ENCODE assay signal across 8 cellular contexts in genomic region chr15:77420610-77421369, GRCh38. TPM values are rescaled to one million over a fixed set of nuclear protein-coding genes. Genes with fewer than 3 reads are reported as not detected.
DNase-seq lines count a peak whose midpoint lies in the region; ATAC-seq, FAIRE-seq and TF ChIP-seq lines count a peak whose summit lies in the region.

Gene HMG20A, plus strand, starts transcription at chr15:77420888. Its CDS starts 37,520 bp downstream, at chr15:77458408.

- peak; percentile 53 for FAIRE-seq in HepG2 (lab: Jason Lieb, UNC)

- H3K4me3 ChIP-seq in HepG2 (replicated peaks in 1 of 3; ENCODE audit: insufficient read depth in 1 of 3, low read depth in 2 of 3, low read length in 3 of 3): peak within 1 kb of the TSS; percentile 87 to 95 (median 95)

- H3K79me2 ChIP-seq in HepG2 (ENCODE audit: insufficient read depth, low read length): peaks cover 79% of the 10 kb centered on the region

- H3K9me3 ChIP-seq in HepG2 (ENCODE audit: low read length): no peaks in the 10 kb centered on the region

- BruUV-seq in HepG2 (replicated peaks; lab: Mats Ljungman, UMichigan): TSS peak; percentile 57

- POLR2A ChIA-PET in activated CD4-positive, alpha-beta T cell treated with anti-CD3 and anti-CD28 coated beads, Interleukin-2, amount 10 ng/mL, durations not matched to agents 7 days and 5 days (lab: Charles Lee): interaction anchor here (0.6 to 1.1 kb wide), 3 partner anchors 37 to 85 kb away, joined by 3 to 4 read pairs (median 4); no protein-coding TSS in a partner anchor
- POLR2A ChIA-PET in HepG2 (lab: Yijun Ruan, JAX): interaction anchor here (1.0 kb wide), 1 partner anchor 23 kb away, joined by 3 read pairs; no protein-coding TSS in a partner anchor

- H3K4me2 ChIP-seq in HepG2 (ENCODE audit: low read depth, low read length): peak within 1 kb of the TSS; percentile 84

- peak; percentile 74 for DNase-seq in AG20443 (ENCODE audit: low spot score)
- peak; percentile 96 for DNase-seq in NCI-H526 treated with DMSO at 0.1 percent for 48 hours (lab: John Stamatoyannopoulos, UW)
- peak; percentile 69 for DNase-seq in activated CD4-positive, alpha-beta T cell treated with anti-CD3 and anti-CD28 coated beads, Interleukin-2, amount 10 ng/mL, durations not matched to agents 7 days and 5 days
- peak; percentile 84 for DNase-seq in dermis blood vessel endothelial cell
- peak; percentile 80 for DNase-seq in HepG2 (ENCODE audit: low spot score)
- peak; percentile 58 for DNase-seq in stimulated activated CD4-positive, alpha-beta T cell treated with anti-CD3 and anti-CD28 coated beads, Interleukin-4, amount 100 ng/mL, for 1 hour

- peak within 1 kb of the TSS; percentile 97 for H3K27ac Mint-ChIP-seq in activated CD4-positive, alpha-beta T cell treated with anti-CD3 and anti-CD28 coated beads, Interleukin-2, amount 10 ng/mL, durations not matched to agents 7 days and 5 days

- ATAC-seq in GM19043 (IDR thresholded peaks at IDR 0.05; ENCODE audit: low read depth, unreplicated experiment) (peak; percentile 32), HG03432 (IDR thresholded peaks at IDR 0.05; ENCODE audit: unreplicated experiment) (peak; percentile 47), HepG2 (peak; percentile 54)

- TF ChIP-seq EP300 in HepG2 (IDR thresholded peaks at IDR 0.05; ENCODE audit: low read depth in 2 of 2, low read length in 2 of 2) (no peak), HepG2 (CRISPR knock-in tag; IDR thresholded peaks at IDR 0.05; ENCODE audit: borderline replicate concordance) (no peak)

- WGBS in HepG2 (ENCODE audit: low lambda C conversion rate): under 1% methylated on average over 22 of the region's 25 CpGs

- H3K9me3 Mint-ChIP-seq in activated CD4-positive, alpha-beta T cell treated with anti-CD3 and anti-CD28 coated beads, Interleukin-2, amount 10 ng/mL, durations not matched to agents 7 days and 5 days: no peaks in the 10 kb centered on the region

- H3K36me3 ChIP-seq in HepG2 (replicated peaks in 1 of 2; ENCODE audit: control insufficient read depth in 1 of 2, insufficient read depth in 2 of 2, low read length in 2 of 2): no peaks in the 10 kb centered on the region

- H3K9ac ChIP-seq in HepG2 (ENCODE audit: insufficient read depth, low read depth, low read length): peak within 1 kb of the TSS; percentile 89

- H3K27me3 Mint-ChIP-seq in activated CD4-positive, alpha-beta T cell treated with anti-CD3 and anti-CD28 coated beads, Interleukin-2, amount 10 ng/mL, durations not matched to agents 7 days and 5 days: no peaks in the 10 kb centered on the region

- in situ Hi-C loops in HepG2 (cut with HindIII; ENCODE audit: extremely low pct_ligation_motif_present, low pct_unique_long_range_greater_than_20kb): no loop called here

- CTCF ChIA-PET in activated CD4-positive, alpha-beta T cell treated with anti-CD3 and anti-CD28 coated beads, Interleukin-2, amount 10 ng/mL, durations not matched to agents 7 days and 5 days (lab: Charles Lee): interaction anchor here (1.2 to 1.7 kb wide), 3 partner anchors 9 to 21 kb away, joined by 3 to 5 read pairs (median 4); no protein-coding TSS in a partner anchor
- CTCF ChIA-PET in HepG2 (lab: Yijun Ruan, JAX; ENCODE audit: low intra/inter-chr PET ratio, low total read pairs): no interaction called here

- peak; percentile 23; the same call in 1 of the 2 replicates for TF ChIP-seq CTCF in HepG2 (CRISPR knock-in tag; IDR thresholded peaks at IDR 0.05)

- intact Hi-C loops in HepG2 (cut with micrococcal nuclease; ENCODE audit: unreplicated experiment): no loop called here

- peaks cover 6% of the 10 kb centered on the region for H3K36me3 Mint-ChIP-seq in activated CD4-positive, alpha-beta T cell treated with anti-CD3 and anti-CD28 coated beads, Interleukin-2, amount 10 ng/mL, durations not matched to agents 7 days and 5 days (ENCODE audit: low read depth)

- H3K4me1 ChIP-seq in HepG2 (ENCODE audit: insufficient read depth, low read length): peaks cover 64% of the 10 kb centered on the region

- peaks cover 6% of the 10 kb centered on the region; the same call in 1 of the 2 replicates for H4K20me1 ChIP-seq in HepG2 (ENCODE audit: insufficient read depth, low read length)

- peak; percentile 80 for TF ChIP-seq POLR2A in HepG2 (IDR thresholded peaks at IDR 0.05; ENCODE audit: insufficient read depth in 1 of 2, low read depth in 2 of 2, low read length in 2 of 2)

- no peaks in the 10 kb centered on the region; a peak in 2 of 5 replicates for H3K27me3 ChIP-seq in HepG2 (ENCODE audit: control insufficient read depth in 1 of 2, insufficient read depth in 2 of 2, low read length in 2 of 2)

- H3K4me1 Mint-ChIP-seq in activated CD4-positive, alpha-beta T cell treated with anti-CD3 and anti-CD28 coated beads, Interleukin-2, amount 10 ng/mL, durations not matched to agents 7 days and 5 days: peaks cover 50% of the 10 kb centered on the region

- peak within 1 kb of the TSS; percentile 90 for H3K27ac ChIP-seq in HepG2 (ENCODE audit: extremely low read length, insufficient read depth, low read length)

- H3K4me3 Mint-ChIP-seq in activated CD4-positive, alpha-beta T cell treated with anti-CD3 and anti-CD28 coated beads, Interleukin-2, amount 10 ng/mL, durations not matched to agents 7 days and 5 days: peak within 1 kb of the TSS; percentile 98

- peak within 1 kb of the TSS; percentile 94 for H2AFZ ChIP-seq in HepG2 (ENCODE audit: low read length)

- TF ChIP-seq RAD21 in HepG2 (CRISPR knock-in tag; IDR thresholded peaks at IDR 0.05): no peak

TF ChIP-seq in HepG2, 621 proteins besides CTCF, POLR2A, EP300 and RAD21 (continues in another document):
- TF ChIP-seq RAD51 (IDR thresholded peaks at IDR 0.05; ENCODE audit: borderline replicate concordance) (no peak), ZIK1 (CRISPR knock-in tag; IDR thresholded peaks at IDR 0.05; ENCODE audit: borderline replicate concordance, low read depth) (no peak), MXI1 (IDR thresholded peaks at IDR 0.05; ENCODE audit: borderline replicate concordance, low read depth, low read length) (peak; percentile 41; the same call in 1 of the 3 replicates), HMGXB4 (CRISPR knock-in tag; IDR thresholded peaks at IDR 0.05; ENCODE audit: borderline replicate concordance in 1 of 2, low read depth in 1 of 2) (peak; percentile 22 to 86), TBP (CRISPR knock-in tag; IDR thresholded peaks at IDR 0.05) (no peak), HDAC1 (CRISPR knock-in tag; IDR thresholded peaks at IDR 0.05) (peak; percentile 37; the same call in 1 of the 2 replicates), ELF4 (CRISPR knock-in tag; IDR thresholded peaks at IDR 0.05; ENCODE audit: borderline replicate concordance) (no peak), SALL1 (CRISPR knock-in tag; IDR thresholded peaks at IDR 0.05) (peak; percentile 42; the same call in 1 of the 2 replicates), THYN1 (CRISPR knock-in tag; IDR thresholded peaks at IDR 0.05; ENCODE audit: borderline replicate concordance, low read depth) (no peak), ZNF644 (CRISPR knock-in tag; IDR thresholded peaks at IDR 0.05; ENCODE audit: low read depth) (0 out of 2 replicates have a peak, but pooled peaks have one; percentile 6), ZEB1 (IDR thresholded peaks at IDR 0.05; ENCODE audit: insufficient replicate concordance, low read depth) (peak; percentile 63), RBM39 (IDR thresholded peaks at IDR 0.05; ENCODE audit: low read depth, low read length, poor library complexity, severe bottlenecking) (peak; percentile 39), SMC3 (IDR thresholded peaks at IDR 0.05; ENCODE audit: low read length) (0 out of 2 replicates have a peak, but pooled peaks have one; percentile 15), TAF1 (CRISPR knock-in tag; IDR thresholded peaks at IDR 0.05) (peak; percentile 69)

RNA-seq across cellular contexts. Expression of gene HMG20A, which starts in this region (rescaled TPM):
- 10 to 100 TPM; 47.4 to 58.7 TPM for total RNA-seq in activated CD4-positive, alpha-beta T cell treated with anti-CD3 and anti-CD28 coated beads, Interleukin-2, amount 10 ng/mL, durations not matched to agents 7 days and 5 days
- total RNA-seq in dermis blood vessel endothelial cell: 34.0 and 49.0 TPM in 2 replicates
- total RNA-seq in HepG2 (2016; rRNA removed; fragmentation: Illumina TruSeq; extraction: Trizol): 28.0 and 39.7 TPM in 2 replicates
- 3.7 and 5.0 TPM in 2 replicates for total RNA-seq in HepG2 (2016; cell fraction: cytosol; rRNA removed; fragmentation: Illumina TruSeq; extraction: Trizol; ENCODE audit: low read depth)
- total RNA-seq in HepG2 (2016; cell fraction: insoluble cytoplasmic fraction; rRNA removed; fragmentation: Illumina TruSeq; extraction: Trizol): 28.9 and 36.4 TPM in 2 replicates
- total RNA-seq in HepG2 (2016; cell fraction: membrane; rRNA removed; fragmentation: Illumina TruSeq; extraction: Trizol): 10.3 and 10.6 TPM in 2 replicates
- 20.2 and 31.6 TPM in 2 replicates for total RNA-seq in HepG2 (2016; cell fraction: nucleus; rRNA removed; fragmentation: Illumina TruSeq; extraction: Trizol)
- 27.4 and 35.2 TPM in 2 replicates for polyA plus RNA-seq in HepG2 (2011; rRNA removed)
- polyA plus RNA-seq in HepG2 (2011; cell fraction: cytosol; rRNA removed): 21.0 and 23.7 TPM in 2 replicates
- polyA plus RNA-seq in HepG2 (2011; cell fraction: nucleus; rRNA removed): 23.0 and 26.1 TPM in 2 replicates
- polyA plus RNA-seq in HepG2 (2012): 17.5 and 20.8 TPM in 2 replicates
- polyA plus RNA-seq in HepG2 (2016; cell fraction: cytosol; fragmentation: Illumina TruSeq; extraction: Trizol; ENCODE audit: low read depth): 1.5 and 1.9 TPM in 2 replicates
- polyA plus RNA-seq in HepG2 (2016; cell fraction: insoluble cytoplasmic fraction; fragmentation: Illumina TruSeq; extraction: Trizol; ENCODE audit: low read depth): 35.6 and 37.6 TPM in 2 replicates
- polyA plus RNA-seq in HepG2 (2016; cell fraction: membrane; fragmentation: Illumina TruSeq; extraction: Trizol; ENCODE audit: low read depth): 5.9 and 6.7 TPM in 2 replicates
- polyA plus RNA-seq in HepG2 (2016; cell fraction: nucleus; fragmentation: Illumina TruSeq; extraction: Trizol; ENCODE audit: insufficient read depth, low read depth): 29.4 and 36.9 TPM in 2 replicates
- polyA minus RNA-seq in HepG2 (2011; rRNA and poly(A)+ RNA removed; ENCODE audit: low replicate concordance): 36.6 and 54.0 TPM in 2 replicates
- polyA minus RNA-seq in HepG2 (2011; cell fraction: cytosol; rRNA and poly(A)+ RNA removed): 36.0 and 37.3 TPM in 2 replicates
- 38.5 and 47.0 TPM in 2 replicates for polyA minus RNA-seq in HepG2 (2011; cell fraction: nucleus; rRNA and poly(A)+ RNA removed)

Comparison
In these comparisons a context has a peak if more than half of its experiments do, and no peak if none do; other contexts are left out.
1. Peak in every context shown above with its lines: DNase-seq, ATAC-seq, H3K4me3 ChIP-seq and H3K27ac ChIP-seq.